ENCODE assay signal across 9 cellular contexts in the genomic region with DNA sequence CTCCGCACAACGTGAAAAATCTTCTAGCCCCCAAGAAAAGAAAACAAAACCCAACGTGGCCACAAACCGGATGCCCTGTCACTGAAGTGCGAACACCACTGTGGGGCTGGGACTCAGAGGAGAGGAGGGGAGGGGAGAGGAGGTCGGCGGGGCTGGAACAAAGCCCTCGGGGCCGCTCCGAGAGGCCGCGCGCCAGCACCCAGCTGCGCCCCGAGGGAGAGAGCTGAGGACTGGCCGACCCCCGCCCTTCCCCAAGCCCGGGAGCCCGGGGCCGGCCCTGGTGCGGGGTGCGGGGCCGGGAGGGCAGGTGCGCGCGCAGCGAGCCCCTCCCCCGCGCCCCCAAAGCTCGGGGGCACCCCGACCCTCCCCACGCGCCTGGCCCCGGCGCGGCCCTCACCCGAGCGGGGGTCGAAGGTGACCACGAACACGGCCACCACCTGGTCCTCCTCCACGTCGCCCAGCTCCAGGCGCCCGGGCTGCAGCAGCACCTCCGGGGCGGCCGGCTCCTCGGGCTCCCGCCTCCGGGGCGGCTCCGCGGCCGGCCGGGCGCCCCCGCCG. TPM values are rescaled to one million over a fixed set of nuclear protein-coding genes. Genes with fewer than 3 reads are reported as not detected.
DNase-seq lines count a peak whose midpoint lies in the region; ATAC-seq and TF ChIP-seq lines count a peak whose summit lies in the region.
"Had no signal": no experiment of that assay in that cellular context is flagged by ENCODE, and none has a peak within 500 bp of the region (broad histone marks: within the 10 kb centered on the region; RNA-seq: fewer than 3 reads in every experiment).

No MANE protein-coding gene starts in this region.

- H3K9me3 ChIP-seq in SJSA1 (replicated peaks): no peaks in the 10 kb centered on the region
- no peaks in the 10 kb centered on the region for H3K9me3 ChIP-seq in left ventricle myocardium inferior (replicated peaks)

- ATAC-seq in HG03342 (IDR thresholded peaks at IDR 0.05; ENCODE audit: unreplicated experiment): peak; percentile 81

- H3K4me1 ChIP-seq in SJSA1 (replicated peaks) (peaks cover 47% of the 10 kb centered on the region), left ventricle myocardium inferior (peaks cover 53% of the 10 kb centered on the region)

- peak overlapping the region; percentile 84 for H3K4me3 Mint-ChIP-seq in activated naive CD4-positive, alpha-beta T cell treated with anti-CD3 and anti-CD28 coated beads, Interleukin-2, amount 50 U/mL, for 24 hours

- peak overlapping the region; percentile 75 for H3K27ac Mint-ChIP-seq in activated naive CD4-positive, alpha-beta T cell treated with anti-CD3 and anti-CD28 coated beads, Interleukin-2, amount 50 U/mL, for 24 hours

- peak; percentile 24 to 49 for DNase-seq in SJSA1 (ENCODE audit: low read depth in 1 of 2, low spot score in 2 of 2)
- DNase-seq in left ventricle myocardium inferior: peak; percentile 39
- DNase-seq in retinal pigment epithelial cell (ENCODE audit: low read depth): no peak
- no peak for DNase-seq in MV-4-11 (lab: John Stamatoyannopoulos, UW)

- peak; percentile 56 for TF ChIP-seq POLR2A in GM19193 (IDR thresholded peaks at IDR 0.05; ENCODE audit: extremely low read depth, insufficient read depth, insufficient read length)

- H3K27me3 Mint-ChIP-seq in activated naive CD4-positive, alpha-beta T cell treated with anti-CD3 and anti-CD28 coated beads, Interleukin-2, amount 50 U/mL, for 24 hours: no peaks in the 10 kb centered on the region

- H3K27me3 ChIP-seq in SJSA1 (replicated peaks): no peaks in the 10 kb centered on the region
- H3K27me3 ChIP-seq in left ventricle myocardium inferior (ENCODE audit: low read depth): no peaks in the 10 kb centered on the region

- H3K36me3 Mint-ChIP-seq in activated naive CD4-positive, alpha-beta T cell treated with anti-CD3 and anti-CD28 coated beads, Interleukin-2, amount 50 U/mL, for 24 hours: no peaks in the 10 kb centered on the region

- TF ChIP-seq CTCF in C4-2B (conservative IDR thresholded peaks at IDR 0.05) (no peak), left ventricle myocardium inferior (IDR thresholded peaks at IDR 0.05; ENCODE audit: borderline replicate concordance) (no peak), retinal pigment epithelial cell (conservative IDR thresholded peaks at IDR 0.05; ENCODE audit: low read depth, low read length) (no peak)

- H3K4me1 Mint-ChIP-seq in activated naive CD4-positive, alpha-beta T cell treated with anti-CD3 and anti-CD28 coated beads, Interleukin-2, amount 50 U/mL, for 24 hours: peaks cover 51% of the 10 kb centered on the region

- H3K4me3 ChIP-seq in SJSA1: peak overlapping the region; percentile 80
- H3K4me3 ChIP-seq in left ventricle myocardium inferior: peak overlapping the region; percentile 93
- peak overlapping the region; percentile 68 for H3K4me3 ChIP-seq in retinal pigment epithelial cell (ENCODE audit: low read length)

- no peaks in the 10 kb centered on the region for H3K36me3 ChIP-seq in SJSA1
- H3K36me3 ChIP-seq in left ventricle myocardium inferior: no peaks in the 10 kb centered on the region

- intact Hi-C loops in left ventricle myocardium inferior (cut with micrococcal nuclease): no loop called here

- H3K27ac ChIP-seq in C4-2B (peak overlapping the region; percentile 76), SJSA1 (no peak overlapping the region), left ventricle myocardium inferior (replicated peaks) (peak overlapping the region; percentile 91)

- no peaks in the 10 kb centered on the region for H3K9me3 Mint-ChIP-seq in activated naive CD4-positive, alpha-beta T cell treated with anti-CD3 and anti-CD28 coated beads, Interleukin-2, amount 50 U/mL, for 24 hours

RNA-seq across cellular contexts. Expression of gene DENND11, which starts 0.4 kb away (rescaled TPM):
- 8.3 and 8.5 TPM in 2 replicates for total RNA-seq in SJSA1 (2014; rRNA removed; shearing (Covaris generic))
- 8.5 TPM for total RNA-seq in left ventricle myocardium inferior

RNA-seq across cellular contexts. Expression of gene WEE2, which starts 6.6 kb away (rescaled TPM):
- not detected in 2 replicates for total RNA-seq in SJSA1 (2014; rRNA removed; shearing (Covaris generic))
- not detected for total RNA-seq in left ventricle myocardium inferior
- total RNA-seq: activated CD8-positive, alpha-beta memory T cell treated with anti-CD3 and anti-CD28 coated beads for 36 hours had no signal

RNA-seq across cellular contexts. Expression of gene SSBP1, which starts 36.6 kb away (rescaled TPM):
- 213 and 284 TPM in 2 replicates for total RNA-seq in SJSA1 (2014; rRNA removed; shearing (Covaris generic))
- 83.8 TPM for total RNA-seq in left ventricle myocardium inferior

Comparison
In these comparisons a context has a peak if more than half of its experiments do, and no peak if none do; other contexts are left out.
1. DNase-seq: peak in SJSA1 (2 of 2) and left ventricle myocardium inferior (single experiment); none in retinal pigment epithelial cell (single experiment) and MV-4-11 (single experiment).
2. Peak in every context shown above with its lines, with median percentiles within 50 percentile points of each other: H3K4me3 ChIP-seq.